23 cellular contexts compared by ENCODE assay signal in the genomic region with DNA sequence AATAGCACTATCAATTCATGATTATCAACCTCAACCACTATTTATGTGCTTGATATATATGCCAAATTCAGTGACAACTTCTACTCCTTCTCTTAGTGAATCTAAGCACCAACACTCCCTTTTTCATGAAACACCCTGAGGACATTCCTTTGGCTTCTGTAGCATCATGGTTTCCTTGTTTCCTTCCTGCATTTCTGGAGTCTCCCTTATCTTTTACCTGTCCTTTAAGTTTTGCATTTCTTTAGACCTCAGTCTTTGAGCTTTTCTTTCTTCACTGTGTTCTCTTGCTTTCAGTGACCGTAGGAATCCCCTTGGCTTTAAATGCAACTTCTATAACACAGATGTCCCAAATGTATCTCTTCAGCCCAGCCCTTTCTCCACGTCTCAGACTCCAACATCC.
"Had no signal": no experiment of that assay in that cellular context is flagged by ENCODE, and none has a peak within 500 bp of the region (broad histone marks: within the 10 kb centered on the region; RNA-seq: fewer than 3 reads in every experiment).

No MANE protein-coding gene starts in this region.

- H3K4me3 ChIP-seq: K562, SJSA1, SK-N-MC had no signal

- DNase-seq: MV-4-11, NCI-H1048, NCI-H1105 treated with DMSO at 0.1 percent for 48 hours, NCI-H1417 treated with DMSO at 0.1 percent for 48 hours, NCI-H146, NCI-H187, NCI-H2029, NCI-H2081 treated with DMSO at 0.1 percent for 48 hours, NCI-H2171, NCI-H226, NCI-H446, NCI-H510A, NCI-H524 treated with DMSO at 0.1 percent for 48 hours, NCI-H69, NCI-H774, Right ventricle myocardium superior, RPMI8226, SIG-M5 had no signal

- H3K27ac Mint-ChIP-seq: IgD-negative memory B cell had no signal

- H3K36me3 ChIP-seq: SJSA1 had no signal

- H3K9me3 ChIP-seq: SJSA1 had no signal

- H3K4me3 Mint-ChIP-seq: IgD-negative memory B cell had no signal

- H3K27ac ChIP-seq: HL-60, SJSA1, SK-N-MC had no signal

- H3K27me3 ChIP-seq: SJSA1 had no signal

- ATAC-seq: K562 had no signal

- H3K36me3 Mint-ChIP-seq: IgD-negative memory B cell had no signal
